In the genomic region with DNA sequence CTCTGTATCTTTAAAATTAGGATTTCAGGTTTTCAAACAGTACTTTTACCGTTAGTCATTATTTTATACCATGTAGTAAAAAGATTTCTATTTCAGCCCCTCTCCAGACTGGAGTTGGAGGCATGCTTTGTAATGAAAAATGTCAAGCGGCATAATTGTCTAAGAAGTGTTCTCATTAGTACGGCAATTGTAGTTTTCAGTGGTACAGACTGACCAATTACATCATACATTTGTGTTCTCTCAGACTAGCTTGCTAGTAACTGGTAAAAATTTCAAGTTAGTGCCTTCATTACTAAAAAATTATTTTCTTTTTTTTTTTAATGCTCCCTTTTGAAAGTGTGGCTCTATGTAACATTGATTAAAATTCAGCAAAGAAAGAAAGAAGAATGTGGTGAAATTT, we compare ENCODE assay signal across 16 cellular contexts. TPM values are rescaled to one million over a fixed set of nuclear protein-coding genes. Genes with fewer than 3 reads are reported as not detected.
DNase-seq lines count a peak whose midpoint lies in the region; ATAC-seq and TF ChIP-seq lines count a peak whose summit lies in the region.
"Had no signal": no experiment of that assay in that cellular context is flagged by ENCODE, and none has a peak within 500 bp of the region (broad histone marks: within the 10 kb centered on the region; RNA-seq: fewer than 3 reads in every experiment).

No MANE protein-coding gene starts in this region.

- H3K4me1 ChIP-seq in ovary (ENCODE audit: insufficient read depth) = peaks cover 11% of the 10 kb centered on the region

- peaks cover 7% of the 10 kb centered on the region for H3K36me3 Mint-ChIP-seq in activated T-helper 2 cell treated with anti-CD3 and anti-CD28 coated beads, Interferon-gamma antibody, Interleukin-2, Interleukin-4, amounts not matched to agents 10 μg/mL and 5 μg/mL and 100 μg/mL, durations not matched to agents 14 hours and 24 hours and 36 hours (ENCODE audit: low read depth)

- no peaks in the 10 kb centered on the region for H3K9me3 Mint-ChIP-seq in activated T-helper 2 cell treated with anti-CD3 and anti-CD28 coated beads, Interferon-gamma antibody, Interleukin-2, Interleukin-4, amounts not matched to agents 10 μg/mL and 5 μg/mL and 100 μg/mL, durations not matched to agents 14 hours and 24 hours and 36 hours
- H3K9me3 Mint-ChIP-seq: CD4-positive, CD25-positive, alpha-beta regulatory T cell; H9 had no signal

- no peak overlapping the region for H3K27ac Mint-ChIP-seq in activated T-helper 2 cell treated with anti-CD3 and anti-CD28 coated beads, Interferon-gamma antibody, Interleukin-2, Interleukin-4, amounts not matched to agents 10 μg/mL and 5 μg/mL and 100 μg/mL, durations not matched to agents 14 hours and 24 hours and 36 hours
- H3K27ac Mint-ChIP-seq: H9 had no signal

- no peak for TF ChIP-seq EP300 in ovary (IDR thresholded peaks at IDR 0.05)

- no peak for TF ChIP-seq POLR2A in ovary (IDR thresholded peaks at IDR 0.05)

- H3K27ac ChIP-seq in caudate nucleus (ENCODE audit: low read depth, low read length) = peak overlapping the region; percentile 97
- H3K27ac ChIP-seq in ovary = no peak overlapping the region
- H3K27ac ChIP-seq: 22Rv1, BLaER1 had no signal

- no peaks in the 10 kb centered on the region for H3K36me3 ChIP-seq in ovary

- H3K27me3 Mint-ChIP-seq in activated T-helper 2 cell treated with anti-CD3 and anti-CD28 coated beads, Interferon-gamma antibody, Interleukin-2, Interleukin-4, amounts not matched to agents 10 μg/mL and 5 μg/mL and 100 μg/mL, durations not matched to agents 14 hours and 24 hours and 36 hours (ENCODE audit: low read depth) = no peaks in the 10 kb centered on the region
- H3K27me3 Mint-ChIP-seq: CD4-positive, CD25-positive, alpha-beta regulatory T cell had no signal

- H3K27me3 ChIP-seq in ovary = no peaks in the 10 kb centered on the region
- H3K27me3 ChIP-seq: BLaER1 had no signal

- no peak for ATAC-seq in HG03139 (IDR thresholded peaks at IDR 0.05; ENCODE audit: unreplicated experiment)

- H3K4me1 Mint-ChIP-seq in activated T-helper 2 cell treated with anti-CD3 and anti-CD28 coated beads, Interferon-gamma antibody, Interleukin-2, Interleukin-4, amounts not matched to agents 10 μg/mL and 5 μg/mL and 100 μg/mL, durations not matched to agents 14 hours and 24 hours and 36 hours (ENCODE audit: low read depth) = peaks cover 11% of the 10 kb centered on the region

- DNase-seq in Ammon's horn (ENCODE audit: low spot score) (peak; percentile 35), caudate nucleus (lab: John Stamatoyannopoulos, UW) (peak in 1 of 61 donors; percentile 4), inferior parietal cortex (ENCODE audit: extremely low spot score) (peak; percentile 29), pons (ENCODE audit: low spot score) (peak; percentile 83), CD1c-positive myeloid dendritic cell (ENCODE audit: extremely low spot score) (no peak), ovary (no peak)
- DNase-seq in activated T-helper 2 cell treated with anti-CD3 and anti-CD28 coated beads, Interferon-gamma antibody, Interleukin-2, Interleukin-4, amounts not matched to agents 10 μg/mL and 5 μg/mL and 100 μg/mL, durations not matched to agents 14 hours and 24 hours and 36 hours (ENCODE audit: low spot score) = no peak
- DNase-seq: CD4-positive, CD25-positive, alpha-beta regulatory T cell; DMS53; GF-D8; GOT3; H9 had no signal

- no peak overlapping the region for H3K4me3 Mint-ChIP-seq in activated T-helper 2 cell treated with anti-CD3 and anti-CD28 coated beads, Interferon-gamma antibody, Interleukin-2, Interleukin-4, amounts not matched to agents 10 μg/mL and 5 μg/mL and 100 μg/mL, durations not matched to agents 14 hours and 24 hours and 36 hours (ENCODE audit: low read depth)
- H3K4me3 Mint-ChIP-seq: H9 had no signal

- intact Hi-C loops in activated T-helper 2 cell treated with anti-CD3 and anti-CD28 coated beads, Interferon-gamma antibody, Interleukin-2, Interleukin-4, amounts not matched to agents 10 μg/mL and 5 μg/mL and 100 μg/mL, durations not matched to agents 14 hours and 24 hours and 36 hours (cut with micrococcal nuclease) = no loop called here
- intact Hi-C loops in ovary (cut with DNase I) = no loop called here

- 78 to 82% (median 80%) methylated on average over 3 of the region's 3 CpGs for WGBS in ovary, 3 donors

- no peaks in the 10 kb centered on the region for H3K9me3 ChIP-seq in ovary
- H3K9me3 ChIP-seq: BLaER1 had no signal

- TF ChIP-seq CTCF in ovary (IDR thresholded peaks at IDR 0.05) = no peak

- H3K4me3 ChIP-seq in ovary = no peak overlapping the region
- H3K4me3 ChIP-seq: BLaER1 had no signal

RNA-seq across cellular contexts. Expression of a gene that starts 4.5 kb away (rescaled TPM):
- 6.8 and 7.3 TPM in 2 replicates for total RNA-seq in activated T-helper 2 cell treated with anti-CD3 and anti-CD28 coated beads, Interferon-gamma antibody, Interleukin-2, Interleukin-4, amounts not matched to agents 10 μg/mL and 5 μg/mL and 100 μg/mL, durations not matched to agents 14 hours and 24 hours and 36 hours
- 10 to 100 TPM; 11.8 to 24.7 (median 21.0) TPM for total RNA-seq in ovary
- polyA plus RNA-seq in ovary = 10 to 100 TPM; 13.0 to 27.1 TPM

RNA-seq across cellular contexts. Expression of a gene that starts 36.0 kb away (rescaled TPM):
- total RNA-seq in activated T-helper 2 cell treated with anti-CD3 and anti-CD28 coated beads, Interferon-gamma antibody, Interleukin-2, Interleukin-4, amounts not matched to agents 10 μg/mL and 5 μg/mL and 100 μg/mL, durations not matched to agents 14 hours and 24 hours and 36 hours = not detected in 2 replicates
- not detected for total RNA-seq in ovary
- not detected for polyA plus RNA-seq in ovary
- total RNA-seq: A673; CD4-positive, CD25-positive, alpha-beta regulatory T cell had no signal
- polyA plus RNA-seq: CD4-positive, CD25-positive, alpha-beta regulatory T cell had no signal

RNA-seq across cellular contexts. Expression of a gene that starts 36.4 kb away (rescaled TPM):
- 33.4 and 34.9 TPM in 2 replicates for total RNA-seq in activated T-helper 2 cell treated with anti-CD3 and anti-CD28 coated beads, Interferon-gamma antibody, Interleukin-2, Interleukin-4, amounts not matched to agents 10 μg/mL and 5 μg/mL and 100 μg/mL, durations not matched to agents 14 hours and 24 hours and 36 hours
- total RNA-seq in ovary = 10 to 100 TPM; 11.3 to 26.4 (median 21.1) TPM
- polyA plus RNA-seq in ovary = 10 to 100 TPM; 11.7 to 24.8 TPM

RNA-seq across cellular contexts. Expression of a gene that starts 40.5 kb away (rescaled TPM):
- 82.5 and 86.2 TPM in 2 replicates for total RNA-seq in activated T-helper 2 cell treated with anti-CD3 and anti-CD28 coated beads, Interferon-gamma antibody, Interleukin-2, Interleukin-4, amounts not matched to agents 10 μg/mL and 5 μg/mL and 100 μg/mL, durations not matched to agents 14 hours and 24 hours and 36 hours
- total RNA-seq in ovary = 10 to 100 TPM; 13.5 to 25.4 (median 21.5) TPM
- 10 to 100 TPM; 13.5 to 34.2 TPM for polyA plus RNA-seq in ovary

RNA-seq across cellular contexts. Expression of a gene that starts 59.5 kb away (rescaled TPM):
- total RNA-seq in activated T-helper 2 cell treated with anti-CD3 and anti-CD28 coated beads, Interferon-gamma antibody, Interleukin-2, Interleukin-4, amounts not matched to agents 10 μg/mL and 5 μg/mL and 100 μg/mL, durations not matched to agents 14 hours and 24 hours and 36 hours = 12.1 and 12.9 TPM in 2 replicates
- 10 to 100 TPM; 27.1 to 56.5 (median 40.9) TPM for total RNA-seq in ovary
- 10 to 100 TPM; 20.5 to 23.0 TPM for polyA plus RNA-seq in ovary

Comparison
In these comparisons a context has a peak if more than half of its experiments do, and no peak if none do; other contexts are left out.
1. DNase-seq: peak in Ammon's horn (single experiment), inferior parietal cortex (single experiment) and pons (single experiment); none in activated T-helper 2 cell treated with anti-CD3 and anti-CD28 coated beads, Interferon-gamma antibody, Interleukin-2, Interleukin-4, amounts not matched to agents 10 μg/mL and 5 μg/mL and 100 μg/mL, durations not matched to agents 14 hours and 24 hours and 36 hours (single experiment), CD1c-positive myeloid dendritic cell (single experiment) and ovary (0 of 5).